ENCODE assay signal across 21 cellular contexts in genomic region chr5:154801083-154801482, GRCh38. TPM values are rescaled to one million over a fixed set of nuclear protein-coding genes. Genes with fewer than 3 reads are reported as not detected.
DNase-seq lines count a peak whose midpoint lies in the region; ATAC-seq and TF ChIP-seq lines count a peak whose summit lies in the region.
"Had no signal": no experiment of that assay in that cellular context is flagged by ENCODE, and none has a peak within 500 bp of the region (broad histone marks: within the 10 kb centered on the region; RNA-seq: fewer than 3 reads in every experiment).

No MANE protein-coding gene starts in this region.

- peaks cover 87% of the 10 kb centered on the region for H3K36me3 Mint-ChIP-seq in stimulated activated naive CD8-positive, alpha-beta T cell treated with anti-CD3 and anti-CD28 coated beads, Interleukin-15, Interleukin-2, amounts not matched to agents 100 ng/mL and 50 ng/mL, for 24 hours (ENCODE audit: low read depth)
- peaks cover 78% of the 10 kb centered on the region for H3K36me3 Mint-ChIP-seq in activated naive CD8-positive, alpha-beta T cell treated with anti-CD3 and anti-CD28 coated beads, Interleukin-2, amount 50 U/mL, for 24 hours (ENCODE audit: low read depth)

- TF ChIP-seq CTCF in fibroblast of the aortic adventitia (IDR thresholded peaks at IDR 0.05; ENCODE audit: insufficient read depth, low read length), result no peak
- TF ChIP-seq CTCF in vagina (IDR thresholded peaks at IDR 0.05), result no peak

- no peaks in the 10 kb centered on the region for H3K27me3 Mint-ChIP-seq in stimulated activated naive CD8-positive, alpha-beta T cell treated with anti-CD3 and anti-CD28 coated beads, Interleukin-15, Interleukin-2, amounts not matched to agents 100 ng/mL and 50 ng/mL, for 24 hours
- no peaks in the 10 kb centered on the region for H3K27me3 Mint-ChIP-seq in activated naive CD8-positive, alpha-beta T cell treated with anti-CD3 and anti-CD28 coated beads, Interleukin-2, amount 50 U/mL, for 24 hours
- H3K27me3 Mint-ChIP-seq: activated naive CD8-positive, alpha-beta T cell treated with anti-CD3 and anti-CD28 coated beads, Interleukin-2, amount 10 ng/mL, durations not matched to agents 7 days and 5 days; stimulated activated naive CD8-positive, alpha-beta T cell treated with anti-CD3 and anti-CD28 coated beads, Interleukin-15, amount 100 ng/mL, for 72 hours had no signal

- H3K27ac Mint-ChIP-seq in stimulated activated naive CD8-positive, alpha-beta T cell treated with anti-CD3 and anti-CD28 coated beads, Interleukin-15, Interleukin-2, amounts not matched to agents 100 ng/mL and 50 ng/mL, for 24 hours, result peak overlapping the region; percentile 62
- peak overlapping the region; percentile 67 for H3K27ac Mint-ChIP-seq in activated naive CD8-positive, alpha-beta T cell treated with anti-CD3 and anti-CD28 coated beads, Interleukin-2, amount 50 U/mL, for 24 hours
- H3K27ac Mint-ChIP-seq: activated naive CD8-positive, alpha-beta T cell treated with anti-CD3 and anti-CD28 coated beads, Interleukin-2, amount 10 ng/mL, durations not matched to agents 7 days and 5 days had no signal

- H3K4me3 ChIP-seq in fibroblast of the aortic adventitia (ENCODE audit: low read depth, low read length), result no peak overlapping the region
- H3K4me3 ChIP-seq in vagina, result no peak overlapping the region
- H3K4me3 ChIP-seq: coronary artery, heart right ventricle, mucosa of descending colon, spleen had no signal

- ATAC-seq in stimulated activated naive CD8-positive, alpha-beta T cell treated with anti-CD3 and anti-CD28 coated beads, Interleukin-15, Interleukin-2, amounts not matched to agents 100 U/mL and 50 U/mL, for 24 hours, result no peak
- no peak for ATAC-seq in activated naive CD8-positive, alpha-beta T cell treated with anti-CD3 and anti-CD28 coated beads, Interleukin-2, amount 50 U/mL, for 24 hours
- ATAC-seq in HG02852 (IDR thresholded peaks at IDR 0.05; ENCODE audit: unreplicated experiment), result no peak
- ATAC-seq: heart right ventricle; mucosa of descending colon; stimulated activated naive CD8-positive, alpha-beta T cell treated with anti-CD3 and anti-CD28 coated beads, Interleukin-15, amount 100 ng/mL, for 72 hours had no signal

- no peak overlapping the region for H3K4me3 Mint-ChIP-seq in stimulated activated naive CD8-positive, alpha-beta T cell treated with anti-CD3 and anti-CD28 coated beads, Interleukin-15, Interleukin-2, amounts not matched to agents 100 ng/mL and 50 ng/mL, for 24 hours
- no peak overlapping the region for H3K4me3 Mint-ChIP-seq in activated naive CD8-positive, alpha-beta T cell treated with anti-CD3 and anti-CD28 coated beads, Interleukin-2, amount 50 U/mL, for 24 hours
- H3K4me3 Mint-ChIP-seq: activated naive CD8-positive, alpha-beta T cell treated with anti-CD3 and anti-CD28 coated beads, Interleukin-2, amount 10 ng/mL, durations not matched to agents 7 days and 5 days; stimulated activated naive CD8-positive, alpha-beta T cell treated with anti-CD3 and anti-CD28 coated beads, Interleukin-15, amount 100 ng/mL, for 72 hours had no signal

- no peak overlapping the region for H3K27ac ChIP-seq in vagina
- H3K27ac ChIP-seq: coronary artery, epithelial cell of prostate, parathyroid adenoma, spleen, WERI-Rb-1 had no signal

- no peaks in the 10 kb centered on the region for H3K27me3 ChIP-seq in vagina
- H3K27me3 ChIP-seq: heart right ventricle, spleen had no signal

- no peaks in the 10 kb centered on the region for H3K9me3 Mint-ChIP-seq in stimulated activated naive CD8-positive, alpha-beta T cell treated with anti-CD3 and anti-CD28 coated beads, Interleukin-15, Interleukin-2, amounts not matched to agents 100 ng/mL and 50 ng/mL, for 24 hours
- no peaks in the 10 kb centered on the region for H3K9me3 Mint-ChIP-seq in activated naive CD8-positive, alpha-beta T cell treated with anti-CD3 and anti-CD28 coated beads, Interleukin-2, amount 50 U/mL, for 24 hours
- H3K9me3 Mint-ChIP-seq: activated naive CD8-positive, alpha-beta T cell treated with anti-CD3 and anti-CD28 coated beads, Interleukin-2, amount 10 ng/mL, durations not matched to agents 7 days and 5 days; stimulated activated naive CD8-positive, alpha-beta T cell treated with anti-CD3 and anti-CD28 coated beads, Interleukin-15, amount 100 ng/mL, for 72 hours had no signal

- peaks cover 10% of the 10 kb centered on the region for H3K4me1 Mint-ChIP-seq in stimulated activated naive CD8-positive, alpha-beta T cell treated with anti-CD3 and anti-CD28 coated beads, Interleukin-15, Interleukin-2, amounts not matched to agents 100 ng/mL and 50 ng/mL, for 24 hours (ENCODE audit: low read depth)
- H3K4me1 Mint-ChIP-seq in activated naive CD8-positive, alpha-beta T cell treated with anti-CD3 and anti-CD28 coated beads, Interleukin-2, amount 50 U/mL, for 24 hours, result peaks cover 12% of the 10 kb centered on the region

- peaks cover 6 to 75% of the 10 kb centered on the region in 2 donors for H3K36me3 ChIP-seq in vagina

- no peaks in the 10 kb centered on the region for H3K9me3 ChIP-seq in vagina
- H3K9me3 ChIP-seq: heart right ventricle, mucosa of descending colon, spleen had no signal

- H3K4me1 ChIP-seq in vagina, result no peaks in the 10 kb centered on the region
- H3K4me1 ChIP-seq: parathyroid adenoma, spleen had no signal

- intact Hi-C loops in vagina (cut with DNase I), result no loop called here

- TF ChIP-seq POLR2A in vagina (IDR thresholded peaks at IDR 0.05), result no peak

- no peak for DNase-seq in stimulated activated naive CD8-positive, alpha-beta T cell treated with anti-CD3 and anti-CD28 coated beads, Interleukin-15, Interleukin-2, amounts not matched to agents 100 U/mL and 50 U/mL, for 24 hours
- DNase-seq in activated naive CD8-positive, alpha-beta T cell treated with anti-CD3 and anti-CD28 coated beads, Interleukin-2, amount 50 U/mL, for 24 hours, result no peak
- DNase-seq in fibroblast of the aortic adventitia (ENCODE audit: low read depth) (peak; percentile 64), T1000 (lab: John Stamatoyannopoulos, UW) (no peak), vagina (ENCODE audit: extremely low spot score in 2 of 2) (no peak), T-helper 2 cell (no peak)
- DNase-seq: activated naive CD8-positive, alpha-beta T cell treated with anti-CD3 and anti-CD28 coated beads, Interleukin-2, amount 10 ng/mL, durations not matched to agents 7 days and 5 days; heart right ventricle; KBM-7; kidney; mucosa of descending colon; NCI-H1092; NCI-H69; spleen; stimulated activated naive CD8-positive, alpha-beta T cell treated with anti-CD3 and anti-CD28 coated beads, Interleukin-15, amount 100 ng/mL, for 72 hours; WERI-Rb-1 had no signal

RNA-seq across cellular contexts. Expression of gene LARP1, which starts 45.9 kb away (rescaled TPM):
- total RNA-seq in fibroblast of the aortic adventitia (ENCODE audit: low replicate concordance) (66.8 and 114 TPM in 2 replicates), vagina (98.0 TPM)

RNA-seq across cellular contexts. Expression of gene FAXDC2, which starts 49.3 kb away (rescaled TPM):
- total RNA-seq in fibroblast of the aortic adventitia (ENCODE audit: low replicate concordance) (9.8 and 17.4 TPM in 2 replicates), vagina (35.4 TPM)
- total RNA-seq: activated naive CD8-positive, alpha-beta T cell treated with anti-CD3 and anti-CD28 coated beads, Interleukin-2, amount 10 ng/mL, durations not matched to agents 7 days and 5 days had no signal

RNA-seq across cellular contexts. Expression of gene CNOT8, which starts 57.3 kb away (rescaled TPM):
- total RNA-seq in fibroblast of the aortic adventitia (ENCODE audit: low replicate concordance) (37.0 and 38.8 TPM in 2 replicates), vagina (62.1 TPM)
